1 cellular context compared by ENCODE assay signal in the genomic region with DNA sequence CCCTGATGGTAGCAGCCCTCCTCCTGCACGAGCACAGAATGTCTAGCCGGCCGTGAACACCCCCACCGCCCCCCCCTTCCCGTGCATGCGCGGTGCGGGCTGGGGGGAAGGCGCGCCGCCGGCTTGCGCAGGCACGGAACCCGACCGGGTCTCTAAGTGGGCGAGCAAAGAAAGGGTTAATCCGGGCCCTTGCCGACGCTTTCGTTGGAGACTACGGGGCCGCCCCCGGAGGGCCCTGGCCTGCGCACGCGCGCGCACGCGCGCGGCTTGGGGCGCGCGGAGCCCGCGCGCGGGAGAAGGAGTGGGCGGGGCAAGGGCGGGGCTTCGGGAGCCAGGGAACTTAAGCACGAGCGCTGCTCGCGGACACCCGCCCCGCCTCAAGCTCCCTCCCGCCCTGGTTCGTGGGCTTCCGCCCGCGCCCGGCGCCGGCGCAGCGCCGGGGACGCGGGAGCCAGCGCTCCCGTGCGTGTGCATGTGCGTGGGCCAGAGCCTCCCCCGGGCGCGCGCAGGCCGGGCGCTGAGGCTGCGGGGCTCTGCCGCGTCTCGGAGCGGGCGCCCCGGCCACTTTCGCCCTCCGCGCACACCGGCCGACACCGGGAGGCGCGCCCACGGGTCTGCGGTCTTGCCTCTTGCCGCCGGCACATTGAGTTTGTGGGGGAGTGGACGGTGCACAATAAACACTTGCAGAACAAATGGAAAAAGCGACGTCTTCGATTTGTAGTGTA.
A peak's percentile ranks its signal among the peaks of the same experiment; 100 is the strongest.
TF ChIP-seq lines count a peak whose summit lies in the region.

No MANE protein-coding gene starts in this region.

TF ChIP-seq in HepG2, 621 proteins besides CTCF, POLR2A, EP300 and RAD21 (continued from another document and continues in another):
- TF ChIP-seq, protein P1, sequence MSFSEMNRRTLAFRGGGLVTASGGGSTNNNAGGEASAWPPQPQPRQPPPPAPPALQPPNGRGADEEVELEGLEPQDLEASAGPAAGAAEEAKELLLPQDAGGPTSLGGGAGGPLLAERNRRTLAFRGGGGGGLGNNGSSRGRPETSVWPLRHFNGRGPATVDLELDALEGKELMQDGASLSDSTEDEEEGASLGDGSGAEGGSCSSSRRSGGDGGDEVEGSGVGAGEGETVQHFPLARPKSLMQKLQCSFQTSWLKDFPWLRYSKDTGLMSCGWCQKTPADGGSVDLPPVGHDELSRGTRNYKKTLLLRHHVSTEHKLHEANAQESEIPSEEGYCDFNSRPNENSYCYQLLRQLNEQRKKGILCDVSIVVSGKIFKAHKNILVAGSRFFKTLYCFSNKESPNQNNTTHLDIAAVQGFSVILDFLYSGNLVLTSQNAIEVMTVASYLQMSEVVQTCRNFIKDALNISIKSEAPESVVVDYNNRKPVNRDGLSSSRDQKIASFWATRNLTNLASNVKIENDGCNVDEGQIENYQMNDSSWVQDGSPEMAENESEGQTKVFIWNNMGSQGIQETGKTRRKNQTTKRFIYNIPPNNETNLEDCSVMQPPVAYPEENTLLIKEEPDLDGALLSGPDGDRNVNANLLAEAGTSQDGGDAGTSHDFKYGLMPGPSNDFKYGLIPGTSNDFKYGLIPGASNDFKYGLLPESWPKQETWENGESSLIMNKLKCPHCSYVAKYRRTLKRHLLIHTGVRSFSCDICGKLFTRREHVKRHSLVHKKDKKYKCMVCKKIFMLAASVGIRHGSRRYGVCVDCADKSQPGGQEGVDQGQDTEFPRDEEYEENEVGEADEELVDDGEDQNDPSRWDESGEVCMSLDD (CRISPR knock-in tag; IDR thresholded peaks at IDR 0.05; ENCODE audit: borderline replicate concordance) = no peak
- no peak for TF ChIP-seq ZNF20 (CRISPR knock-in tag; IDR thresholded peaks at IDR 0.05)
- TF ChIP-seq KDM2A (CRISPR knock-in tag; IDR thresholded peaks at IDR 0.05; ENCODE audit: borderline replicate concordance, low read depth) = peak; percentile 77
- no peak for TF ChIP-seq ATF1 (CRISPR knock-in tag; IDR thresholded peaks at IDR 0.05)
- no peak for TF ChIP-seq KMT2A (CRISPR knock-in tag; IDR thresholded peaks at IDR 0.05)
- peak; percentile 5; the same call in 1 of the 2 replicates for TF ChIP-seq KDM5B (CRISPR knock-in tag; IDR thresholded peaks at IDR 0.05; ENCODE audit: borderline replicate concordance)
- no peak for TF ChIP-seq SP1 (IDR thresholded peaks at IDR 0.05)
- 0 out of 2 replicates have a peak, but pooled peaks have one; percentile 8 for TF ChIP-seq SP1 (CRISPR knock-in tag; IDR thresholded peaks at IDR 0.05)
- peak; percentile 34 for TF ChIP-seq POLR2G (IDR thresholded peaks at IDR 0.05; ENCODE audit: low read depth, low read length)
- no peak for TF ChIP-seq PRDM10 (CRISPR knock-in tag; IDR thresholded peaks at IDR 0.05; ENCODE audit: low read depth)
- TF ChIP-seq ZNF652 (CRISPR knock-in tag; IDR thresholded peaks at IDR 0.05; ENCODE audit: borderline replicate concordance, low read depth) = peak; percentile 98
- TF ChIP-seq CCDC6 (CRISPR knock-in tag; IDR thresholded peaks at IDR 0.05) = peak; percentile 48; the same call in 1 of the 2 replicates
- no peak for TF ChIP-seq ZNF775 (CRISPR knock-in tag; IDR thresholded peaks at IDR 0.05; ENCODE audit: borderline replicate concordance)
- 0 out of 2 replicates have a peak, but pooled peaks have one; percentile 32 for TF ChIP-seq RFX5 (IDR thresholded peaks at IDR 0.05; ENCODE audit: low read depth, low read length)
- no peak for TF ChIP-seq RAD51 (IDR thresholded peaks at IDR 0.05; ENCODE audit: borderline replicate concordance)
- TF ChIP-seq MED8 (CRISPR knock-in tag; IDR thresholded peaks at IDR 0.05; ENCODE audit: insufficient replicate concordance) = peak; percentile 12
- peak; percentile 8; the same call in 1 of the 2 replicates for TF ChIP-seq ZC3H13 (CRISPR knock-in tag; IDR thresholded peaks at IDR 0.05)
- TF ChIP-seq, protein P2, sequence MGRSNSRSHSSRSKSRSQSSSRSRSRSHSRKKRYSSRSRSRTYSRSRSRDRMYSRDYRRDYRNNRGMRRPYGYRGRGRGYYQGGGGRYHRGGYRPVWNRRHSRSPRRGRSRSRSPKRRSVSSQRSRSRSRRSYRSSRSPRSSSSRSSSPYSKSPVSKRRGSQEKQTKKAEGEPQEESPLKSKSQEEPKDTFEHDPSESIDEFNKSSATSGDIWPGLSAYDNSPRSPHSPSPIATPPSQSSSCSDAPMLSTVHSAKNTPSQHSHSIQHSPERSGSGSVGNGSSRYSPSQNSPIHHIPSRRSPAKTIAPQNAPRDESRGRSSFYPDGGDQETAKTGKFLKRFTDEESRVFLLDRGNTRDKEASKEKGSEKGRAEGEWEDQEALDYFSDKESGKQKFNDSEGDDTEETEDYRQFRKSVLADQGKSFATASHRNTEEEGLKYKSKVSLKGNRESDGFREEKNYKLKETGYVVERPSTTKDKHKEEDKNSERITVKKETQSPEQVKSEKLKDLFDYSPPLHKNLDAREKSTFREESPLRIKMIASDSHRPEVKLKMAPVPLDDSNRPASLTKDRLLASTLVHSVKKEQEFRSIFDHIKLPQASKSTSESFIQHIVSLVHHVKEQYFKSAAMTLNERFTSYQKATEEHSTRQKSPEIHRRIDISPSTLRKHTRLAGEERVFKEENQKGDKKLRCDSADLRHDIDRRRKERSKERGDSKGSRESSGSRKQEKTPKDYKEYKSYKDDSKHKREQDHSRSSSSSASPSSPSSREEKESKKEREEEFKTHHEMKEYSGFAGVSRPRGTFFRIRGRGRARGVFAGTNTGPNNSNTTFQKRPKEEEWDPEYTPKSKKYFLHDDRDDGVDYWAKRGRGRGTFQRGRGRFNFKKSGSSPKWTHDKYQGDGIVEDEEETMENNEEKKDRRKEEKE (IDR thresholded peaks at IDR 0.05) = no peak
- TF ChIP-seq, protein P3, sequence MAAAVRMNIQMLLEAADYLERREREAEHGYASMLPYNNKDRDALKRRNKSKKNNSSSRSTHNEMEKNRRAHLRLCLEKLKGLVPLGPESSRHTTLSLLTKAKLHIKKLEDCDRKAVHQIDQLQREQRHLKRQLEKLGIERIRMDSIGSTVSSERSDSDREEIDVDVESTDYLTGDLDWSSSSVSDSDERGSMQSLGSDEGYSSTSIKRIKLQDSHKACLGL (CRISPR knock-in tag; IDR thresholded peaks at IDR 0.05) = 0 out of 2 replicates have a peak, but pooled peaks have one; percentile 16
- TF ChIP-seq KDM4B (CRISPR knock-in tag; IDR thresholded peaks at IDR 0.05) = peak; percentile 45; the same call in 1 of the 2 replicates
- TF ChIP-seq, protein P4, sequence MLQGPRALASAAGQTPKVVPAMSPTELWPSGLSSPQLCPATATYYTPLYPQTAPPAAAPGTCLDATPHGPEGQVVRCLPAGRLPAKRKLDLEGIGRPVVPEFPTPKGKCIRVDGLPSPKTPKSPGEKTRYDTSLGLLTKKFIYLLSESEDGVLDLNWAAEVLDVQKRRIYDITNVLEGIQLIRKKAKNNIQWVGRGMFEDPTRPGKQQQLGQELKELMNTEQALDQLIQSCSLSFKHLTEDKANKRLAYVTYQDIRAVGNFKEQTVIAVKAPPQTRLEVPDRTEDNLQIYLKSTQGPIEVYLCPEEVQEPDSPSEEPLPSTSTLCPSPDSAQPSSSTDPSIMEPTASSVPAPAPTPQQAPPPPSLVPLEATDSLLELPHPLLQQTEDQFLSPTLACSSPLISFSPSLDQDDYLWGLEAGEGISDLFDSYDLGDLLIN (CRISPR knock-in tag; IDR thresholded peaks at IDR 0.05; ENCODE audit: borderline replicate concordance) = no peak
- TF ChIP-seq NCOA5 (CRISPR knock-in tag; IDR thresholded peaks at IDR 0.05) = no peak
- 0 out of 2 replicates have a peak, but pooled peaks have one; percentile 16 for TF ChIP-seq SKIL (CRISPR knock-in tag; IDR thresholded peaks at IDR 0.05; ENCODE audit: borderline replicate concordance)
- no peak for TF ChIP-seq NFKBIZ (CRISPR knock-in tag; IDR thresholded peaks at IDR 0.05)
- TF ChIP-seq ZBTB2 (CRISPR knock-in tag; IDR thresholded peaks at IDR 0.05; ENCODE audit: low read depth) = 0 out of 2 replicates have a peak, but pooled peaks have one; percentile 14
- peak; percentile 97 for TF ChIP-seq ZXDC (CRISPR knock-in tag; IDR thresholded peaks at IDR 0.05)
- TF ChIP-seq HOXA5 (CRISPR knock-in tag; IDR thresholded peaks at IDR 0.05) = 0 out of 2 replicates have a peak, but pooled peaks have one; percentile 59
- TF ChIP-seq PRDM4 (CRISPR knock-in tag; IDR thresholded peaks at IDR 0.05; ENCODE audit: borderline replicate concordance) = no peak
- 0 out of 2 replicates have a peak, but pooled peaks have one; percentile 55 for TF ChIP-seq ZNF709 (CRISPR knock-in tag; IDR thresholded peaks at IDR 0.05)
